In genomic region chr17:30235386-30236296, GRCh38 we compare ENCODE assay signal across 8 cellular contexts. TPM values are rescaled to one million over a fixed set of nuclear protein-coding genes. Genes with fewer than 3 reads are reported as not detected.
DNase-seq lines count a peak whose midpoint lies in the region; ATAC-seq and TF ChIP-seq lines count a peak whose summit lies in the region.

Gene SLC6A4 (minus strand): TSS chr17:30235697. CDS start chr17:30221958, 13,739 bp downstream.

- intact Hi-C loops in natural killer cell (cut with micrococcal nuclease), result loop anchor here (5.0 kb wide), 1 partner anchor 108 kb away; no protein-coding TSS in a partner anchor

- no peak within 1 kb of the TSS for H3K27ac Mint-ChIP-seq in endodermal cell
- H3K27ac Mint-ChIP-seq in natural killer cell, result peak within 1 kb of the TSS in 1 of 2 donors; percentile 9

- TF ChIP-seq RAD21 in Ishikawa (IDR thresholded peaks at IDR 0.05; ENCODE audit: low read depth), result no peak

- H3K27me3 Mint-ChIP-seq in endodermal cell (ENCODE audit: insufficient read depth), result peaks cover 79% of the 10 kb centered on the region
- peaks cover 44 to 45% of the 10 kb centered on the region in 2 donors for H3K27me3 Mint-ChIP-seq in natural killer cell (ENCODE audit: low read depth in 2 of 2)

- no peak within 1 kb of the TSS for H3K27ac ChIP-seq in endodermal cell (ENCODE audit: low read depth, low read length)

- TF ChIP-seq CTCF in endodermal cell (conservative IDR thresholded peaks at IDR 0.05) (peak; percentile 15), natural killer cell (IDR thresholded peaks at IDR 0.05) (no peak)

- H3K36me3 Mint-ChIP-seq in endodermal cell (ENCODE audit: low read depth) (peaks cover 9% of the 10 kb centered on the region), natural killer cell (no peaks in the 10 kb centered on the region)

- peak within 1 kb of the TSS; percentile 76 for H3K4me3 ChIP-seq in endodermal cell (ENCODE audit: low read length)

- WGBS in endodermal cell (ENCODE audit: insufficient coverage in 1 of 2, insufficient read length in 1 of 2), 2 experiments, result 3 to 14% methylated on average over 45 to 82 of the region's 82 CpGs

- H3K4me1 Mint-ChIP-seq in endodermal cell, result peaks cover 24% of the 10 kb centered on the region
- H3K4me1 Mint-ChIP-seq in natural killer cell, result peaks cover 13 to 54% of the 10 kb centered on the region in 2 donors

- peaks cover 73% of the 10 kb centered on the region for H3K27me3 ChIP-seq in endodermal cell (ENCODE audit: control insufficient read depth, insufficient read depth, low read length, poor library complexity, severe bottlenecking)

- H3K9me3 Mint-ChIP-seq in endodermal cell (peaks cover 13% of the 10 kb centered on the region), natural killer cell (no peaks in the 10 kb centered on the region)

- no peaks in the 10 kb centered on the region for H3K36me3 ChIP-seq in endodermal cell (ENCODE audit: control insufficient read depth, insufficient read depth, low read length)

- DNase-seq in EL, result peak; percentile 26
- peak; percentile 79 for DNase-seq in endodermal cell
- DNase-seq in natural killer cell, result no peak
- DNase-seq in RPMI8226, result no peak
- DNase-seq in NCI-H1694 (lab: John Stamatoyannopoulos, UW), result no peak
- no peak for DNase-seq in NK-92 (lab: John Stamatoyannopoulos, UW; ENCODE audit: unreplicated experiment)

- H3K4me3 Mint-ChIP-seq in endodermal cell, result peak within 1 kb of the TSS; percentile 41
- peak within 1 kb of the TSS; percentile 71 for H3K4me3 Mint-ChIP-seq in natural killer cell

- no peak for TF ChIP-seq EP300 in Ishikawa (IDR thresholded peaks at IDR 0.05; ENCODE audit: borderline replicate concordance)

- ATAC-seq in natural killer cell (peak in 2 of 3 donors; percentile 29 to 32), GM18511 (IDR thresholded peaks at IDR 0.05; ENCODE audit: unreplicated experiment) (no peak)

- H3K9ac ChIP-seq in endodermal cell (ENCODE audit: extremely low read depth, low read length, poor library complexity, severe bottlenecking), result no peak within 1 kb of the TSS

- H3K4me1 ChIP-seq in endodermal cell (ENCODE audit: control insufficient read depth, insufficient read depth, low read length), result no peaks in the 10 kb centered on the region

- peaks cover 8% of the 10 kb centered on the region for H3K9me3 ChIP-seq in endodermal cell (ENCODE audit: control insufficient read depth, low read length)

TF ChIP-seq in Ishikawa, 13 proteins besides CTCF, POLR2A, EP300 and RAD21:
- no peak for TF ChIP-seq TCF12 (IDR thresholded peaks at IDR 0.05; ENCODE audit: low read depth)
- no peak for TF ChIP-seq CEBPB (IDR thresholded peaks at IDR 0.05)
- no peak for TF ChIP-seq CREB1 (IDR thresholded peaks at IDR 0.05; ENCODE audit: low read depth)
- TF ChIP-seq REST (IDR thresholded peaks at IDR 0.05; ENCODE audit: low read depth), result no peak
- TF ChIP-seq MAX (IDR thresholded peaks at IDR 0.05), result peak; percentile 23; the same call in 1 of the 2 replicates
- no peak for TF ChIP-seq TAF1 (IDR thresholded peaks at IDR 0.05; ENCODE audit: low read depth)
- 0 out of 2 replicates have a peak, but pooled peaks have one; percentile 23 for TF ChIP-seq ZBTB7A (IDR thresholded peaks at IDR 0.05; ENCODE audit: low read depth)
- no peak for TF ChIP-seq FOXM1 (IDR thresholded peaks at IDR 0.05; ENCODE audit: borderline replicate concordance, low read depth)

RNA-seq across cellular contexts. Expression of gene SLC6A4, which starts in this region (rescaled TPM):
- total RNA-seq in endodermal cell (1 to 10 TPM in 1 of 2 donors, under 1 TPM in 1; 0.38 to 1.8 TPM), natural killer cell (1 to 10 TPM in 1 of 3 donors, under 1 TPM in 2; 0.43 to 3.5 (median 0.58) TPM)
- not detected for polyA plus RNA-seq in endodermal cell (2013, experiment 1 of 2)
- not detected for polyA plus RNA-seq in endodermal cell (2013, experiment 2 of 2)

Comparison
In these comparisons a context has a peak if more than half of its experiments do, and no peak if none do; other contexts are left out.
1. DNase-seq: peak in EL (single experiment) and endodermal cell (single experiment); none in natural killer cell (single experiment), RPMI8226 (single experiment), NCI-H1694 (single experiment) and NK-92 (single experiment).